ENCODE assay signal across 14 cellular contexts in genomic region chr21:38067086-38067739, GRCh38.
"Had no signal": no experiment of that assay in that cellular context is flagged by ENCODE, and none has a peak within 500 bp of the region (broad histone marks: within the 10 kb centered on the region; RNA-seq: fewer than 3 reads in every experiment).

No MANE protein-coding gene starts in this region.

- DNase-seq: activated B cell treated with CpG ODN at 0.5 μM for 24 hours; activated CD4-positive, alpha-beta T cell treated with anti-CD3 and anti-CD28 coated beads, Interleukin-2, amount 10 ng/mL, durations not matched to agents 7 days and 5 days; activated CD8-positive, alpha-beta memory T cell treated with anti-CD3 and anti-CD28 coated beads for 24 hours; activated gamma-delta T cell treated with Interleukin-2 at 50 U/mL for 16 hours; activated naive CD8-positive, alpha-beta T cell treated with anti-CD3 and anti-CD28 coated beads for 36 hours; anterior cingulate cortex; dermis blood vessel endothelial cell; effector memory CD8-positive, alpha-beta T cell; head of caudate nucleus; immature natural killer cell; right lobe of liver; spleen; T-helper 17 cell; upper lobe of left lung had no signal

- H3K27ac ChIP-seq: right lobe of liver, spleen, upper lobe of left lung had no signal

- ATAC-seq: effector memory CD8-positive, alpha-beta T cell; right lobe of liver; T-helper 17 cell had no signal

- H3K36me3 ChIP-seq: right lobe of liver, spleen, upper lobe of left lung had no signal

- H3K9me3 ChIP-seq: right lobe of liver, upper lobe of left lung had no signal

- H3K4me1 ChIP-seq: right lobe of liver, spleen, upper lobe of left lung had no signal

- H3K4me3 ChIP-seq: right lobe of liver, spleen, upper lobe of left lung had no signal

- H3K27me3 ChIP-seq: right lobe of liver, upper lobe of left lung had no signal
